1 cellular context compared by ENCODE assay signal in genomic region chr19:13079542-13079986, GRCh38.
TF ChIP-seq lines count a peak whose summit lies in the region.

No MANE protein-coding gene starts in this region.

TF ChIP-seq in HEK293, 187 proteins besides CTCF, POLR2A, EP300 and RAD21 (continued from another document):
- TF ChIP-seq ZBTB21 (tag by site-specific recombination; IDR thresholded peaks at IDR 0.05): no peak
- no peak for TF ChIP-seq PBX3 (CRISPR knock-in tag; IDR thresholded peaks at IDR 0.05)
- TF ChIP-seq PATZ1 (tag by site-specific recombination; IDR thresholded peaks at IDR 0.05): peak; percentile 83
- peak; percentile 71 for TF ChIP-seq ZIC2 (tag by site-specific recombination; IDR thresholded peaks at IDR 0.05)
- TF ChIP-seq ZNF350 (tag by site-specific recombination; IDR thresholded peaks at IDR 0.05): no peak
- TF ChIP-seq PRDM4 (tag by site-specific recombination; IDR thresholded peaks at IDR 0.05): 0 out of 2 replicates have a peak, but pooled peaks have one; percentile 15
- TF ChIP-seq ZSCAN23 (tag by site-specific recombination; IDR thresholded peaks at IDR 0.05): no peak
- peak; percentile 14; the same call in 1 of the 2 replicates for TF ChIP-seq ZBTB20 (tag by site-specific recombination; IDR thresholded peaks at IDR 0.05)
- no peak for TF ChIP-seq PRDM10 (tag by site-specific recombination; IDR thresholded peaks at IDR 0.05)
- TF ChIP-seq ZNF510 (tag by site-specific recombination; IDR thresholded peaks at IDR 0.05; ENCODE audit: insufficient replicate concordance): no peak
- TF ChIP-seq ZNF18 (tag by site-specific recombination; IDR thresholded peaks at IDR 0.05): peak; percentile 68
- no peak for TF ChIP-seq YY2 (tag by site-specific recombination; IDR thresholded peaks at IDR 0.05)
- no peak for TF ChIP-seq ZNF544 (tag by site-specific recombination; IDR thresholded peaks at IDR 0.05)
- TF ChIP-seq SCRT1 (tag by site-specific recombination; IDR thresholded peaks at IDR 0.05; ENCODE audit: borderline replicate concordance): no peak
- TF ChIP-seq ELK4 (IDR thresholded peaks at IDR 0.05; ENCODE audit: borderline replicate concordance, low read depth, low read length): no peak
- TF ChIP-seq ZNF335 (tag by site-specific recombination; conservative IDR thresholded peaks at IDR 0.05): 0 out of 2 replicates have a peak, but pooled peaks have one; percentile 1
- no peak for TF ChIP-seq ZBTB1 (tag by site-specific recombination; IDR thresholded peaks at IDR 0.05)
- TF ChIP-seq ZFP3 (tag by site-specific recombination; IDR thresholded peaks at IDR 0.05; ENCODE audit: low read depth): no peak
- no peak for TF ChIP-seq ZNF16 (tag by site-specific recombination; IDR thresholded peaks at IDR 0.05; ENCODE audit: low read depth)
- TF ChIP-seq ZBTB49 (tag by site-specific recombination; IDR thresholded peaks at IDR 0.05; ENCODE audit: low read depth): no peak
- TF ChIP-seq ZNF658 (tag by site-specific recombination; IDR thresholded peaks at IDR 0.05): no peak
- TF ChIP-seq ZSCAN18 (tag by site-specific recombination; IDR thresholded peaks at IDR 0.05): no peak
- TF ChIP-seq ZNF324 (tag by site-specific recombination; IDR thresholded peaks at IDR 0.05): no peak
- TF ChIP-seq GLIS1 (tag by site-specific recombination; IDR thresholded peaks at IDR 0.05): peak; percentile 92
- no peak for TF ChIP-seq ZNF555 (tag by site-specific recombination; conservative IDR thresholded peaks at IDR 0.05)
- TF ChIP-seq KLF7 (tag by site-specific recombination; IDR thresholded peaks at IDR 0.05; ENCODE audit: borderline replicate concordance): 0 out of 2 replicates have a peak, but pooled peaks have one; percentile 68
- no peak for TF ChIP-seq IKZF3 (tag by site-specific recombination; IDR thresholded peaks at IDR 0.05)
- no peak for TF ChIP-seq ZBTB17 (tag by site-specific recombination; IDR thresholded peaks at IDR 0.05)
